ENCODE assay signal across 1 cellular context in genomic region chr13:59991395-59991794, GRCh38.
TF ChIP-seq lines count a peak whose summit lies in the region.

No MANE protein-coding gene starts in this region.

TF ChIP-seq in GM23338, 12 proteins besides CTCF, POLR2A, EP300 and RAD21 (continued from another document):
- peak; percentile 50; the same call in 1 of the 2 replicates for TF ChIP-seq ZNF462 (CRISPR knock-in tag; IDR thresholded peaks at IDR 0.05)
TF ChIP-seq in GM23338: peak in this region for 1.
